1 cellular context compared by ENCODE assay signal in the genomic region with DNA sequence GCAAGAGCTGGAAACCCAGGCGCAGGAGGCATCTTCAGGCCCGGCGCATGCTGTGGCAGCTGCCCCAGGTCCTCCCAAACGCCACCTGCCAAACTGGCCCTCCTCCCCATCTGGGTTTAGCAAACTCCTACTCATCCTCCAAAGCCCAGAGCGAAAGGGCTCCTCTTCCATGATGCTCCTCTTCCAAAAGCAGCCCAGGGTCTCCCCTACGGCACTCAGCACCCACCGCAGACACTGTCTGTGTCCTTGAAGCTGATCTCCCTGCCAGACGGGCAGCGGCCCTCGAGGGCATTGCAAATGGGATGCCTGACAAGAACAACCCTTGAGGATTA.
TF ChIP-seq lines count a peak whose summit lies in the region.

No MANE protein-coding gene starts in this region.

TF ChIP-seq in SK-N-SH, 30 proteins besides CTCF, POLR2A, EP300 and RAD21 (continued from another document):
- TF ChIP-seq PBX3 (IDR thresholded peaks at IDR 0.05) (no peak), RFX5 (IDR thresholded peaks at IDR 0.05; ENCODE audit: low read length) (no peak), RXRA (IDR thresholded peaks at IDR 0.05; ENCODE audit: borderline replicate concordance, low read depth) (no peak), ELF1 (IDR thresholded peaks at IDR 0.05) (no peak), POLR2AphosphoS5 (IDR thresholded peaks at IDR 0.05; ENCODE audit: low read depth, low read length) (no peak), FOXM1 (IDR thresholded peaks at IDR 0.05; ENCODE audit: low read depth) (no peak), TAF1 (IDR thresholded peaks at IDR 0.05; ENCODE audit: borderline replicate concordance, low read depth, low read length) (no peak), CHD2 (IDR thresholded peaks at IDR 0.05; ENCODE audit: low read length, partially characterized antibody) (no peak), MEF2A (IDR thresholded peaks at IDR 0.05; ENCODE audit: borderline replicate concordance, low read depth) (no peak), YY1 (IDR thresholded peaks at IDR 0.05; ENCODE audit: low read depth) (no peak), JUND (IDR thresholded peaks at IDR 0.05) (no peak)
- TF ChIP-seq, protein P1, sequence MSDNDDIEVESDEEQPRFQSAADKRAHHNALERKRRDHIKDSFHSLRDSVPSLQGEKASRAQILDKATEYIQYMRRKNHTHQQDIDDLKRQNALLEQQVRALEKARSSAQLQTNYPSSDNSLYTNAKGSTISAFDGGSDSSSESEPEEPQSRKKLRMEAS (IDR thresholded peaks at IDR 0.05; ENCODE audit: low read depth) = no peak
- TF ChIP-seq, protein P2, sequence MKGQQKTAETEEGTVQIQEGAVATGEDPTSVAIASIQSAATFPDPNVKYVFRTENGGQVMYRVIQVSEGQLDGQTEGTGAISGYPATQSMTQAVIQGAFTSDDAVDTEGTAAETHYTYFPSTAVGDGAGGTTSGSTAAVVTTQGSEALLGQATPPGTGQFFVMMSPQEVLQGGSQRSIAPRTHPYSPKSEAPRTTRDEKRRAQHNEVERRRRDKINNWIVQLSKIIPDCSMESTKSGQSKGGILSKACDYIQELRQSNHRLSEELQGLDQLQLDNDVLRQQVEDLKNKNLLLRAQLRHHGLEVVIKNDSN (IDR thresholded peaks at IDR 0.05; ENCODE audit: borderline replicate concordance, low read depth) = no peak
- TF ChIP-seq, protein P3, sequence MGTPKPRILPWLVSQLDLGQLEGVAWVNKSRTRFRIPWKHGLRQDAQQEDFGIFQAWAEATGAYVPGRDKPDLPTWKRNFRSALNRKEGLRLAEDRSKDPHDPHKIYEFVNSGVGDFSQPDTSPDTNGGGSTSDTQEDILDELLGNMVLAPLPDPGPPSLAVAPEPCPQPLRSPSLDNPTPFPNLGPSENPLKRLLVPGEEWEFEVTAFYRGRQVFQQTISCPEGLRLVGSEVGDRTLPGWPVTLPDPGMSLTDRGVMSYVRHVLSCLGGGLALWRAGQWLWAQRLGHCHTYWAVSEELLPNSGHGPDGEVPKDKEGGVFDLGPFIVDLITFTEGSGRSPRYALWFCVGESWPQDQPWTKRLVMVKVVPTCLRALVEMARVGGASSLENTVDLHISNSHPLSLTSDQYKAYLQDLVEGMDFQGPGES (IDR thresholded peaks at IDR 0.05; ENCODE audit: low read depth, low read length) = no peak
- TF ChIP-seq, protein P4, sequence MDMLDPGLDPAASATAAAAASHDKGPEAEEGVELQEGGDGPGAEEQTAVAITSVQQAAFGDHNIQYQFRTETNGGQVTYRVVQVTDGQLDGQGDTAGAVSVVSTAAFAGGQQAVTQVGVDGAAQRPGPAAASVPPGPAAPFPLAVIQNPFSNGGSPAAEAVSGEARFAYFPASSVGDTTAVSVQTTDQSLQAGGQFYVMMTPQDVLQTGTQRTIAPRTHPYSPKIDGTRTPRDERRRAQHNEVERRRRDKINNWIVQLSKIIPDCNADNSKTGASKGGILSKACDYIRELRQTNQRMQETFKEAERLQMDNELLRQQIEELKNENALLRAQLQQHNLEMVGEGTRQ (IDR thresholded peaks at IDR 0.05; ENCODE audit: borderline replicate concordance, low read depth, low read length) = no peak
